Comparison of ENCODE assay signal across 8 cellular contexts in the genomic region with DNA sequence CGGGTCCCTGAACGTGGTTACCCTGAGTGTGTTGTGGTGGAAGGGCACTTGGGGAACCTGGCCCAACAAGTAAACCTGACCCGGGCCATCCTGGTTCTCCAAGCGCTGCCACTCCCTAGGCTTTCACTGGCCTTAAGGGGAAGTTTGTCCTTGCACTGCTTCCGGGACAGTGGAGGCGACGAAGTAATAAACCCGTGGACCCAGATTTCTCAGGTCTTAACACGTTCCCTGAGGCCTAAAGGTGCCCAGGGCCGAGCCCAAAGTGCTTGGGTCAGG. TPM values are rescaled to one million over a fixed set of nuclear protein-coding genes. Genes with fewer than 3 reads are reported as not detected.
DNase-seq lines count a peak whose midpoint lies in the region; ATAC-seq, FAIRE-seq and TF ChIP-seq lines count a peak whose summit lies in the region.

No MANE protein-coding gene starts in this region.

- H3K9me3 Mint-ChIP-seq in mesothelial cell of epicardium: no peaks in the 10 kb centered on the region

- no peak for FAIRE-seq in A549 (lab: Jason Lieb, UNC)

- no peaks in the 10 kb centered on the region for H3K27me3 ChIP-seq in brain microvascular endothelial cell (replicated peaks)

- ATAC-seq in A549 (peak; percentile 32 to 54; a peak in 2 of 6 replicates), HG02623 (IDR thresholded peaks at IDR 0.05; ENCODE audit: unreplicated experiment) (peak; percentile 12), HG03460 (IDR thresholded peaks at IDR 0.05; ENCODE audit: unreplicated experiment) (no peak), HG03571 (IDR thresholded peaks at IDR 0.05; ENCODE audit: unreplicated experiment) (no peak)

- TF ChIP-seq CTCF in A549 (IDR thresholded peaks at IDR 0.05) (no peak), brain microvascular endothelial cell (IDR thresholded peaks at IDR 0.05; ENCODE audit: low read depth, low read length, missing control alignments) (no peak), mesothelial cell of epicardium (IDR thresholded peaks at IDR 0.05; ENCODE audit: unreplicated experiment) (no peak)

- in situ Hi-C loops in brain microvascular endothelial cell (cut with HindIII; ENCODE audit: low pct_ligation_motif_present, low sequenced_read_pairs): no loop called here

- peak overlapping the region; percentile 84 for H3K4me3 ChIP-seq in A549
- peak overlapping the region; percentile 69 for H3K4me3 ChIP-seq in brain microvascular endothelial cell (ENCODE audit: low read depth, low read length)

- no peak for TF ChIP-seq RAD21 in A549 (conservative IDR thresholded peaks at IDR 0.05 in 1 of 2, IDR thresholded peaks at IDR 0.05 in 1 of 2)

- peak overlapping the region; percentile 98 for H3K4me2 ChIP-seq in A549

- peak overlapping the region; percentile 85 for H3K4me3 Mint-ChIP-seq in mesothelial cell of epicardium

- peaks cover 2% of the 10 kb centered on the region for H3K36me3 ChIP-seq in brain microvascular endothelial cell (replicated peaks)

- H3K27me3 Mint-ChIP-seq in mesothelial cell of epicardium (ENCODE audit: low read depth): no peaks in the 10 kb centered on the region

- peaks cover 12% of the 10 kb centered on the region for H3K4me1 Mint-ChIP-seq in mesothelial cell of epicardium

- TF ChIP-seq POLR2A in A549 (IDR thresholded peaks at IDR 0.05; ENCODE audit: low read length): no peak

- peak overlapping the region; percentile 87 to 89 for H3K27ac ChIP-seq in A549
- peak overlapping the region; percentile 3 for H3K27ac ChIP-seq in brain microvascular endothelial cell

- POLR2A ChIA-PET in A549 (lab: Yijun Ruan, JAX): no interaction called here

- 0% methylated on average over 3 of the region's 10 CpGs for WGBS in A549 (ENCODE audit: missing lambda C conversion rate)

- peak overlapping the region; percentile 90 for H3K27ac Mint-ChIP-seq in mesothelial cell of epicardium

- H3K36me3 Mint-ChIP-seq in mesothelial cell of epicardium: peaks cover 2% of the 10 kb centered on the region

- CTCF ChIA-PET in A549 (lab: Yijun Ruan, JAX): interaction anchor here (0.9 to 4.1 kb wide), 2 partner anchors 13 to 227 kb away, joined by 3 to 18 read pairs; no protein-coding TSS in a partner anchor

- no peak for DNase-seq in A549 (ENCODE audit: low read depth in 1 of 2, low spot score in 1 of 2)
- DNase-seq in brain microvascular endothelial cell: no peak
- no peak for DNase-seq in mesothelial cell of epicardium (ENCODE audit: low spot score in 2 of 2, unreplicated experiment in 2 of 2)
- DNase-seq in MV-4-11 (lab: John Stamatoyannopoulos, UW): no peak
- no peak for DNase-seq in activated CD4-positive, alpha-beta T cell treated with anti-CD3 and anti-CD28 coated beads for 48 hours

- peaks cover 31% of the 10 kb centered on the region for H3K4me1 ChIP-seq in A549

- no peaks in the 10 kb centered on the region for H3K9me3 ChIP-seq in A549

- no peak for TF ChIP-seq EP300 in A549 (IDR thresholded peaks at IDR 0.05)

TF ChIP-seq in A549, 52 proteins besides CTCF, POLR2A, EP300 and RAD21:
- TF ChIP-seq HDAC2 (IDR thresholded peaks at IDR 0.05) (no peak), FOSB (CRISPR knock-in tag; IDR thresholded peaks at IDR 0.05) (0 out of 2 replicates have a peak, but pooled peaks have one; percentile 46), E2F6 (IDR thresholded peaks at IDR 0.05; ENCODE audit: borderline replicate concordance, low read depth) (no peak), HOXB13 (CRISPR knock-in tag; IDR thresholded peaks at IDR 0.05; ENCODE audit: low read depth) (no peak), ZC3H11A (IDR thresholded peaks at IDR 0.05) (no peak), BCL3 (IDR thresholded peaks at IDR 0.05) (0 out of 3 replicates have a peak, but pooled peaks have one; percentile 15), MAX (IDR thresholded peaks at IDR 0.05) (no peak), RFX5 (IDR thresholded peaks at IDR 0.05) (no peak)

RNA-seq across cellular contexts. Expression of gene CCDC24, which starts 0.3 kb away (rescaled TPM):
- polyA plus RNA-seq in A549 (2011; rRNA removed) (2.0 and 2.9 TPM in 2 replicates), A549 (2017; fragmentation: RNase III; extraction: RNeasy Plus Mini Kit Qiagen cat#74134 plus additional on column Dnase treatment) (9.3 to 12.5 TPM (median 10.2 TPM) in 3 replicates)
- polyA plus RNA-seq in A549 (2012; cell fraction: cytosol; rRNA removed): 3.5 and 5.4 TPM in 2 replicates
- polyA plus RNA-seq in A549 (2012; cell fraction: nucleus; rRNA removed): 12.0 and 17.8 TPM in 2 replicates
- polyA minus RNA-seq in A549 (2011; rRNA and poly(A)+ RNA removed): 2.0 and 2.4 TPM in 2 replicates
- total RNA-seq in mesothelial cell of epicardium: 12.3 to 13.8 TPM (median 12.4 TPM) in 3 replicates

RNA-seq across cellular contexts. Expression of gene B4GALT2, which starts 12.1 kb away (rescaled TPM):
- polyA plus RNA-seq in A549 (2011; rRNA removed) (19.0 and 21.2 TPM in 2 replicates), A549 (2017; fragmentation: RNase III; extraction: RNeasy Plus Mini Kit Qiagen cat#74134 plus additional on column Dnase treatment) (35.8 to 36.4 TPM (median 36.0 TPM) in 3 replicates)
- 35.2 and 58.6 TPM in 2 replicates for polyA plus RNA-seq in A549 (2012; cell fraction: cytosol; rRNA removed)
- 49.6 and 74.1 TPM in 2 replicates for polyA plus RNA-seq in A549 (2012; cell fraction: nucleus; rRNA removed)
- 30.4 and 32.3 TPM in 2 replicates for polyA minus RNA-seq in A549 (2011; rRNA and poly(A)+ RNA removed)
- total RNA-seq in mesothelial cell of epicardium: 55.8 to 58.6 TPM (median 57.8 TPM) in 3 replicates

RNA-seq across cellular contexts. Expression of gene ATP6V0B, which starts 16.4 kb away (rescaled TPM):
- polyA plus RNA-seq in A549 (2011; rRNA removed): 97.0 and 104 TPM in 2 replicates
- 172 and 181 TPM in 2 replicates for polyA plus RNA-seq in A549 (2012; cell fraction: cytosol; rRNA removed)
- polyA plus RNA-seq in A549 (2012; cell fraction: nucleus; rRNA removed): 119 and 130 TPM in 2 replicates
- polyA plus RNA-seq in A549 (2017; fragmentation: RNase III; extraction: RNeasy Plus Mini Kit Qiagen cat#74134 plus additional on column Dnase treatment): 91.0 to 101 TPM (median 91.2 TPM) in 3 replicates
- polyA minus RNA-seq in A549 (2011; rRNA and poly(A)+ RNA removed): 70.2 and 72.6 TPM in 2 replicates
- 72.8 to 82.6 TPM (median 75.0 TPM) in 3 replicates for total RNA-seq in mesothelial cell of epicardium

RNA-seq across cellular contexts. Expression of gene DPH2, which starts 21.3 kb away (rescaled TPM):
- polyA plus RNA-seq in A549 (2011; rRNA removed) (41.7 and 43.5 TPM in 2 replicates), A549 (2017; fragmentation: RNase III; extraction: RNeasy Plus Mini Kit Qiagen cat#74134 plus additional on column Dnase treatment) (35.0 to 42.4 TPM (median 38.8 TPM) in 3 replicates)
- 57.1 and 68.4 TPM in 2 replicates for polyA plus RNA-seq in A549 (2012; cell fraction: cytosol; rRNA removed)
- 170 and 171 TPM in 2 replicates for polyA plus RNA-seq in A549 (2012; cell fraction: nucleus; rRNA removed)
- polyA minus RNA-seq in A549 (2011; rRNA and poly(A)+ RNA removed): 69.6 and 71.1 TPM in 2 replicates
- total RNA-seq in mesothelial cell of epicardium: 24.1 to 26.6 TPM (median 25.0 TPM) in 3 replicates

RNA-seq across cellular contexts. Expression of gene SLC6A9, which starts 40.1 kb away (rescaled TPM):
- polyA plus RNA-seq in A549 (2011; rRNA removed) (9.0 and 10.5 TPM in 2 replicates), A549 (2017; fragmentation: RNase III; extraction: RNeasy Plus Mini Kit Qiagen cat#74134 plus additional on column Dnase treatment) (11.1 to 17.7 TPM (median 17.3 TPM) in 3 replicates)
- 6.4 and 8.3 TPM in 2 replicates for polyA plus RNA-seq in A549 (2012; cell fraction: cytosol; rRNA removed)
- 15.9 and 22.1 TPM in 2 replicates for polyA plus RNA-seq in A549 (2012; cell fraction: nucleus; rRNA removed)
- polyA minus RNA-seq in A549 (2011; rRNA and poly(A)+ RNA removed): 22.0 and 24.1 TPM in 2 replicates
- 28.4 to 30.9 TPM (median 29.5 TPM) in 3 replicates for total RNA-seq in mesothelial cell of epicardium

Comparison
In these comparisons a context has a peak if more than half of its experiments do, and no peak if none do; other contexts are left out.
1. ATAC-seq: peak in A549 (2 of 2) and HG02623 (single experiment); none in HG03460 (single experiment) and HG03571 (single experiment).